In the genomic region with DNA sequence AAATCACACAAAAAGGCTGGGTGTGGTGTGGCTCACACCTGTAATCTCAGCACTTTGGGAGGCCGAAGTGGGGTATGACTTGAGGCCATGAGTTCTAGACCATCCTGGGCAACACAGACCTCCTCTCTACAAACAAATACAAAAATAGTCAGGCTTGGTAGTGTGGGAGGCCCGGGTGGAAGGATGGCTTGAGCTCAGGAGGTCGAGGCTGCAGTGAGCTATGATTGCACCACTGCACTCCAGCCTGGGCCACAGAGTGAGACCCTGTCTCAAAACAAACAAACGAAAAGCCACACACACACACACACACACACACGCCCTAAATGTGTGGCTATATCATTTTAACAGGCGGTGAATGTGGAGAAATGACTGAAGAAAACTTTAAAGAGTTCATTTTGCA, we compare ENCODE assay signal across 1 cellular context.
TF ChIP-seq lines count a peak whose summit lies in the region.

No MANE protein-coding gene starts in this region.

TF ChIP-seq in HCT116, 20 proteins besides CTCF, POLR2A, EP300 and RAD21 (continued from another document):
- TF ChIP-seq REST (IDR thresholded peaks at IDR 0.05; ENCODE audit: low read depth) (no peak), SP1 (IDR thresholded peaks at IDR 0.05; ENCODE audit: low read depth) (0 out of 2 replicates have a peak, but pooled peaks have one; percentile 10), SIN3A (IDR thresholded peaks at IDR 0.05; ENCODE audit: low read depth) (0 out of 2 replicates have a peak, but pooled peaks have one; percentile 23)
